Comparison of ENCODE assay signal across 8 cellular contexts in the genomic region with DNA sequence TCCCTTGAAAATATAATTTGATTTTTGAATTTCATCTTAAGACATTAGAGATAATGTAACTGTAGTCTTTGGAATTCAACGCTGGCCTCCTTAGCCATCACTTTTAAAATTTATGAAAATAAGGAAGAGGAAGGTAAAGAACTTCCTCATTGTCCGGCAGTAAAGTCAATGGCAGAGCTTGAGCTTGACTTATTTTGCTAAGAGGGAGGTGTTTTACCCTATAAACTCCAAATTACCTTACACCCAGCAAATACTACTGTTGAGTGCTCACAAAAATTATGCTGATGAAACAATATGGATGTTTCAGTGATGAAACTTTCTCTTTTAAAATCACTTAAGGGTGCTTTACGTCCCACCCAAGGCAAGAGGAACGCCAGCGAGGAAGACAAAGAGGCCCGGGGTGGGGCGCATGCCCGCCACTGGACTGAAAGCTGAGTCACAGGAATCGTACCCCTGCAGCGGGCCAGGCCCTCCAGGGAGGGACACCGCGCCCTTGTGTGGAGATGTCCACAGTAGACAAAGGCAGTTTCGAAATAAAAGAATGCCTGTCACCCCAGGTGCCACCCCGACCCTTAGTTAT. TPM values are rescaled to one million over a fixed set of nuclear protein-coding genes. Genes with fewer than 3 reads are reported as not detected.
A peak's percentile ranks its signal among the peaks of the same experiment; 100 is the strongest.
DNase-seq lines count a peak whose midpoint lies in the region; ATAC-seq lines count a peak whose summit lies in the region.

No MANE protein-coding gene starts in this region.

- H3K36me3 ChIP-seq in endocrine pancreas (ENCODE audit: control insufficient read depth, insufficient read depth, low read length) (no peaks in the 10 kb centered on the region), mesendoderm (ENCODE audit: control insufficient read depth, insufficient read depth, low read length) (no peaks in the 10 kb centered on the region)

- H3K4me3 ChIP-seq in endocrine pancreas (ENCODE audit: control insufficient read depth, insufficient read depth, low read length) = peak overlapping the region; percentile 9
- peak overlapping the region; percentile 16 for H3K4me3 ChIP-seq in mesendoderm (ENCODE audit: low read length)

- peak overlapping the region; percentile 31 for H3K4me2 ChIP-seq in mesendoderm (ENCODE audit: low read length)

- WGBS in mesendoderm (ENCODE audit: extremely low coverage, insufficient coverage, low lambda C conversion rate) = no CpG with 5 or more reads among the region's 14 CpGs

- peak overlapping the region; percentile 87 for H3K56ac ChIP-seq in mesendoderm (ENCODE audit: low read length)

- H2BK120ac ChIP-seq in mesendoderm (ENCODE audit: low read depth, low read length) = peak overlapping the region; percentile 62

- H3K9ac ChIP-seq in endocrine pancreas (ENCODE audit: control insufficient read depth, insufficient read depth, low read length) (no peak overlapping the region), mesendoderm (ENCODE audit: low read length) (peak overlapping the region; percentile 71)

- H3K79me2 ChIP-seq in mesendoderm (ENCODE audit: control insufficient read depth, insufficient read depth, low read length) = peaks cover 12% of the 10 kb centered on the region

- DNase-seq in EH (ENCODE audit: low read depth) (peak; percentile 79), Kasumi-1 (lab: John Stamatoyannopoulos, UW) (peak; percentile 22 to 40), mesendoderm (peak; percentile 59), superior temporal gyrus (ENCODE audit: extremely low spot score) (peak; percentile 39), DMS53 treated with DMSO at 0.1 percent for 48 hours (lab: John Stamatoyannopoulos, UW; ENCODE audit: unreplicated experiment) (no peak)

- H3K18ac ChIP-seq in mesendoderm (ENCODE audit: low read length) = peak overlapping the region; percentile 92

- no peaks in the 10 kb centered on the region for H3K9me3 ChIP-seq in endocrine pancreas (ENCODE audit: control insufficient read depth, low read length)

- H2BK5ac ChIP-seq in mesendoderm (ENCODE audit: low read length) = no peak overlapping the region

- H4K8ac ChIP-seq in mesendoderm (ENCODE audit: low read depth, low read length) = no peak overlapping the region

- no peaks in the 10 kb centered on the region for H3K79me1 ChIP-seq in mesendoderm (ENCODE audit: low read length)

- no peaks in the 10 kb centered on the region for H3K27me3 ChIP-seq in endocrine pancreas (ENCODE audit: control insufficient read depth, insufficient read depth, low read length)
- H3K27me3 ChIP-seq in mesendoderm (ENCODE audit: insufficient read depth, low read length, poor library complexity) = no peaks in the 10 kb centered on the region

- no peak overlapping the region for H3K23ac ChIP-seq in mesendoderm (ENCODE audit: low read length)

- peak; percentile 45 to 58 for ATAC-seq in activated CD4-positive, CD25-positive, alpha-beta regulatory T cell treated with anti-CD3 and anti-CD28 coated beads, Interleukin-2, amount 50 U/mL, for 24 hours
- ATAC-seq in GM21619 (IDR thresholded peaks at IDR 0.05; ENCODE audit: unreplicated experiment) = no peak

- H2BK15ac ChIP-seq in mesendoderm (replicated peaks; ENCODE audit: low read depth) = no peak overlapping the region

- H3K27ac ChIP-seq in mesendoderm (ENCODE audit: low read depth, low read length) = peak overlapping the region; percentile 66

- H4K5ac ChIP-seq in mesendoderm (ENCODE audit: low read length) = no peak overlapping the region

- H3K4me1 ChIP-seq in endocrine pancreas (ENCODE audit: control insufficient read depth, insufficient read depth, low read length) = no peaks in the 10 kb centered on the region
- H3K4me1 ChIP-seq in mesendoderm (ENCODE audit: control insufficient read depth, low read depth, low read length) = no peaks in the 10 kb centered on the region

- no peak overlapping the region for H2AK5ac ChIP-seq in mesendoderm (ENCODE audit: low read length)

- peak overlapping the region; percentile 97 for H3K4ac ChIP-seq in mesendoderm (ENCODE audit: low read depth, low read length)

RNA-seq across cellular contexts. Expression of gene TMSB4X, which starts 0.6 kb away (rescaled TPM):
- polyA plus RNA-seq in mesendoderm (2013, experiment 1 of 2) = 3,955 TPM
- 4,083 TPM for polyA plus RNA-seq in mesendoderm (2013, experiment 2 of 2)
